31 cellular contexts compared by ENCODE assay signal in genomic region chr5:8870349-8870748, GRCh38.
"Had no signal": no experiment of that assay in that cellular context is flagged by ENCODE, and none has a peak within 500 bp of the region (broad histone marks: within the 10 kb centered on the region; RNA-seq: fewer than 3 reads in every experiment).

No MANE protein-coding gene starts in this region.

- DNase-seq: activated CD4-positive, alpha-beta T cell treated with anti-CD3 and anti-CD28 coated beads, Interleukin-2, amount 10 ng/mL, durations not matched to agents 24 days and 14 days; activated CD4-positive, alpha-beta T cell treated with anti-CD3 and anti-CD28 coated beads, Interleukin-2, amount 50 U/mL, for 4 hours; activated CD8-positive, alpha-beta T cell treated with anti-CD3 and anti-CD28 coated beads for 36 hours; activated effector memory CD4-positive, alpha-beta T cell treated with anti-CD3 and anti-CD28 coated beads, Interleukin-2, amount 50 U/mL, for 16 hours; activated naive CD4-positive, alpha-beta T cell; activated naive CD4-positive, alpha-beta T cell treated with anti-CD3 and anti-CD28 coated beads, Interleukin-2, amount 50 U/mL, for 16 hours; activated naive CD8-positive, alpha-beta T cell treated with anti-CD3 and anti-CD28 coated beads for 36 hours; activated T-cell treated with anti-CD3 and anti-CD28 coated beads, Interleukin-2, amount 50 U/mL, for 1 hour; activated T-cell treated with anti-CD3 and anti-CD28 coated beads, Interleukin-2, amount 50 U/mL, for 72 hours; amniotic stem cell; aorta; brain microvascular endothelial cell; central memory CD4-positive, alpha-beta T cell; MM.1S; MV-4-11; NCI-H1092; NCI-H1436 treated with DMSO at 0.1 percent for 48 hours; NCI-H1694 treated with DMSO at 0.1 percent for 48 hours; NCI-H2029; NCI-H2107; NCI-H510A; NK-92 treated with Interleukin-12 subunit alpha and Interleukin-12 subunit beta, amount 100 ng/mL, for 24 hours; PC-3; SJCRH30; T1000; WERI-Rb-1 had no signal

- H3K4me1 ChIP-seq: SJCRH30 had no signal

- H3K36me3 ChIP-seq: brain microvascular endothelial cell, SJCRH30, WERI-Rb-1 had no signal

- H3K4me3 ChIP-seq: SJCRH30, SK-N-MC had no signal

- H3K27ac ChIP-seq: brain microvascular endothelial cell, KMS-11, RWPE1, SJCRH30, SK-N-MC, WERI-Rb-1 had no signal

- H3K9me3 ChIP-seq: SJCRH30 had no signal

- H3K27me3 ChIP-seq: brain microvascular endothelial cell, SJCRH30 had no signal

- ATAC-seq: activated CD8-positive, alpha-beta T cell treated with anti-CD3 and anti-CD28 coated beads for 36 hours; activated T-cell treated with anti-CD3 and anti-CD28 coated beads, Interleukin-2, amount 50 U/mL, for 72 hours; activated T-helper 17 cell treated with anti-CD3 and anti-CD28 coated beads, Interleukin-2, amount 50 U/mL, for 72 hours; PC-3; Right ventricle myocardium inferior had no signal

- H3K9ac ChIP-seq: KMS-11 had no signal

- H3K4me2 ChIP-seq: KMS-11 had no signal
